9 cellular contexts compared by ENCODE assay signal in genomic region chr12:24814379-24815086, GRCh38.
DNase-seq lines count a peak whose midpoint lies in the region; ATAC-seq and TF ChIP-seq lines count a peak whose summit lies in the region.
"Had no signal": no experiment of that assay in that cellular context is flagged by ENCODE, and none has a peak within 500 bp of the region (broad histone marks: within the 10 kb centered on the region; RNA-seq: fewer than 3 reads in every experiment).

No MANE protein-coding gene starts in this region.

- H3K36me3 ChIP-seq in suprapubic skin: no peaks in the 10 kb centered on the region

- no peak overlapping the region for H3K27ac ChIP-seq in suprapubic skin

- no peaks in the 10 kb centered on the region for H3K27me3 Mint-ChIP-seq in IgD-negative memory B cell

- intact Hi-C loops in left colon (cut with DNase I, micrococcal nuclease): no loop called here

- H3K4me1 Mint-ChIP-seq in IgD-negative memory B cell: peaks cover 20 to 29% (median 27%) of the 10 kb centered on the region in 3 donors

- no peaks in the 10 kb centered on the region for H3K9me3 ChIP-seq in suprapubic skin

- peaks cover 3% of the 10 kb centered on the region for H3K36me3 Mint-ChIP-seq in IgD-negative memory B cell

- in situ Hi-C loops in GM13977 (cut with MboI; ENCODE audit: low pct_unique_long_range_greater_than_20kb, low sequenced_read_pairs, unreplicated experiment): no loop called here

- DNase-seq in GM12864 (ENCODE audit: low read depth) (peak; percentile 57), left colon (no peak), GM13977 (ENCODE audit: low spot score) (no peak), suprapubic skin (ENCODE audit: low spot score in 2 of 2) (no peak), T-helper 9 cell (no peak)
- no peak for DNase-seq in activated CD4-positive, alpha-beta T cell treated with anti-CD3 and anti-CD28 coated beads for 1 hour
- DNase-seq: mesenchymal stem cell had no signal

- TF ChIP-seq POLR2A in suprapubic skin (IDR thresholded peaks at IDR 0.05): no peak

- H3K27me3 ChIP-seq in suprapubic skin: no peaks in the 10 kb centered on the region

- H3K4me3 ChIP-seq in GM12864 (ENCODE audit: low read depth, low read length) (peak overlapping the region; percentile 1; the same call in 1 of the 2 replicates), suprapubic skin (no peak overlapping the region)

- ATAC-seq in GM21515 (IDR thresholded peaks at IDR 0.05; ENCODE audit: unreplicated experiment) (peak; percentile 89), left colon (peak; percentile 59)

- TF ChIP-seq EP300 in suprapubic skin (IDR thresholded peaks at IDR 0.05): no peak

- no peaks in the 10 kb centered on the region for H3K9me3 Mint-ChIP-seq in IgD-negative memory B cell

- H3K4me3 Mint-ChIP-seq in IgD-negative memory B cell: peak overlapping the region; percentile 51 to 93 (median 84)

- peak overlapping the region; percentile 52 to 90 (median 54) for H3K27ac Mint-ChIP-seq in IgD-negative memory B cell

- 57% methylated on average over 2 of the region's 2 CpGs for WGBS in suprapubic skin

- H3K4me1 ChIP-seq in suprapubic skin: no peaks in the 10 kb centered on the region

- TF ChIP-seq CTCF in GM12864 (IDR thresholded peaks at IDR 0.05; ENCODE audit: low read depth, low read length, missing control alignments) (no peak), GM13977 (IDR thresholded peaks at IDR 0.05; ENCODE audit: extremely low read depth, insufficient read depth, missing control alignments) (no peak), suprapubic skin (IDR thresholded peaks at IDR 0.05) (no peak)
